Comparison of ENCODE assay signal across 8 cellular contexts in the genomic region with DNA sequence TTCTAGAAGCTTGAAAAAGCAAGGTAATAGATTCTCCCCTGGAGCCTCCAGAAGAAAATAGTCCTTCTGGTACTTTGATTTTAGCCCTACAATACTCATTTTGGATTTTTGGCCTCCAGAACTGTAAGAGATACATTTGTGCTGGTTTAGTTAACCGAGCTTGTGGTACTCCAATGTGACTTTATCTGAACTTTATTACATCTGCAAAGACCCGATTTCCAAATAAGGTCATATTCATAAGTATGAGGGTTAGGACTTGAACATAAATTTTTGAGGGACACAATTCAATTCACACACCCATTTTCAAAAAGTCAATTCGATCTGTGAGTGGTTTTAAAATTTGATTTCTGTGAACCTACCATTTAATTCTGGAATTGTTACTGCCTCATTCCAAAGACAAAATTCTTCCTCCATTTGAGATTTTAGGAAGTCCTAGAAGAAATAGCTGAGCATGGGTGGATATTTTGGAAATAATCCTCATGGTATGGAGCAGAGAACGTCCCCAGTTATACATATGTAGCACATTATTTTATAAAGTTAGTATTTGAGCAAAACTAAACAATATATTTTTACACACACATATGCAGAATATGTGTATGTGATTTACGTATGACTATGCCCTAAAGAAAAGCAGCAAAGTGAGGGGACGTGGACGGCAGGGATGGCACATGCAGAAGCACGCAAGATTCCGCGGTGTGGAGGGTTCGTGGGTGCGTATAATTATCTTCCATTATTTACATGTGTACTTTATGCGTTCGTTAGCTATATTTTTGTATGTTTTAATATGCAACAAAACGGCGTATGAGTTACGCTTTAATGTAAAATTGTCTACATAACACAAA. TPM values are rescaled to one million over a fixed set of nuclear protein-coding genes. Genes with fewer than 3 reads are reported as not detected.
A peak's percentile ranks its signal among the peaks of the same experiment; 100 is the strongest.
DNase-seq lines count a peak whose midpoint lies in the region; ATAC-seq lines count a peak whose summit lies in the region.

No MANE protein-coding gene starts in this region.

- peak overlapping the region; percentile 96 for H3K27ac Mint-ChIP-seq in activated CD4-positive, alpha-beta memory T cell treated with anti-CD3 and anti-CD28 coated beads, Interleukin-2, amount 10 ng/mL, durations not matched to agents 7 days and 5 days

- peak overlapping the region; percentile 51 to 96 (median 90) for H3K4me3 ChIP-seq in skin epidermis

- peak overlapping the region; percentile 80 for H3K4me3 Mint-ChIP-seq in activated CD4-positive, alpha-beta memory T cell treated with anti-CD3 and anti-CD28 coated beads, Interleukin-2, amount 10 ng/mL, durations not matched to agents 7 days and 5 days

- peak; percentile 26 for ATAC-seq in left ventricle myocardium superior
- no peak for ATAC-seq in HG02642 (IDR thresholded peaks at IDR 0.05; ENCODE audit: poor library complexity, unreplicated experiment)

- H3K9me3 Mint-ChIP-seq in activated CD4-positive, alpha-beta memory T cell treated with anti-CD3 and anti-CD28 coated beads, Interleukin-2, amount 10 ng/mL, durations not matched to agents 7 days and 5 days, result no peaks in the 10 kb centered on the region

- CTCF ChIA-PET in activated CD4-positive, alpha-beta memory T cell treated with anti-CD3 and anti-CD28 coated beads, Interleukin-2, amount 10 ng/mL, durations not matched to agents 7 days and 5 days (lab: Charles Lee), result interaction anchor here (1.0 to 1.5 kb wide), 2 partner anchors 15 to 143 kb away, joined by 3 to 4 read pairs; no protein-coding TSS in a partner anchor

- peak overlapping the region in 19 of 21 experiments; percentile 71 to 97 (median 86) for H3K27ac ChIP-seq in skin epidermis

- H3K27me3 Mint-ChIP-seq in activated CD4-positive, alpha-beta memory T cell treated with anti-CD3 and anti-CD28 coated beads, Interleukin-2, amount 10 ng/mL, durations not matched to agents 7 days and 5 days, result peaks cover 9% of the 10 kb centered on the region

- peaks cover 5% of the 10 kb centered on the region for H3K36me3 Mint-ChIP-seq in activated CD4-positive, alpha-beta memory T cell treated with anti-CD3 and anti-CD28 coated beads, Interleukin-2, amount 10 ng/mL, durations not matched to agents 7 days and 5 days (ENCODE audit: low read depth)

- H3K4me1 Mint-ChIP-seq in activated CD4-positive, alpha-beta memory T cell treated with anti-CD3 and anti-CD28 coated beads, Interleukin-2, amount 10 ng/mL, durations not matched to agents 7 days and 5 days, result peaks cover 33% of the 10 kb centered on the region

- intact Hi-C loops in left ventricle myocardium superior (cut with micrococcal nuclease), result no loop called here

- DNase-seq in DMS 273 (lab: John Stamatoyannopoulos, UW; ENCODE audit: unreplicated experiment), result peak; percentile 61
- no peak for DNase-seq in DMS 273 treated with DMSO at 0.1 percent for 48 hours (lab: John Stamatoyannopoulos, UW)
- no peak for DNase-seq in activated CD4-positive, alpha-beta memory T cell treated with anti-CD3 and anti-CD28 coated beads, Interleukin-2, amount 10 ng/mL, durations not matched to agents 7 days and 5 days
- DNase-seq in left ventricle myocardium superior, result no peak
- DNase-seq in COLO829 (ENCODE audit: low spot score), result no peak
- no peak for DNase-seq in SW 1271 (lab: John Stamatoyannopoulos, UW)

- POLR2A ChIA-PET in activated CD4-positive, alpha-beta memory T cell treated with anti-CD3 and anti-CD28 coated beads, Interleukin-2, amount 10 ng/mL, durations not matched to agents 7 days and 5 days (lab: Charles Lee), result interaction anchor here (2.4 kb wide), 1 partner anchor 44 kb away, joined by 12 read pairs; a partner anchor contains a TSS

RNA-seq across cellular contexts. Expression of a gene that starts 0.9 kb away (rescaled TPM):
- total RNA-seq in activated CD4-positive, alpha-beta memory T cell treated with anti-CD3 and anti-CD28 coated beads, Interleukin-2, amount 10 ng/mL, durations not matched to agents 7 days and 5 days, result 10 to 100 TPM; 15.5 to 15.9 TPM
- total RNA-seq in left ventricle myocardium superior, result 7.6 TPM

RNA-seq across cellular contexts. Expression of a gene that starts 44.8 kb away (rescaled TPM):
- 1 to 10 TPM in 1 of 2 experiments, under 1 TPM in 1; 0.93 to 1.1 TPM for total RNA-seq in activated CD4-positive, alpha-beta memory T cell treated with anti-CD3 and anti-CD28 coated beads, Interleukin-2, amount 10 ng/mL, durations not matched to agents 7 days and 5 days
- 12.1 TPM for total RNA-seq in left ventricle myocardium superior
